ENCODE assay signal across 18 cellular contexts in genomic region chr18:6362559-6363129, GRCh38. TPM values are rescaled to one million over a fixed set of nuclear protein-coding genes. Genes with fewer than 3 reads are reported as not detected.
DNase-seq lines count a peak whose midpoint lies in the region; ATAC-seq and TF ChIP-seq lines count a peak whose summit lies in the region.
"Had no signal": no experiment of that assay in that cellular context is flagged by ENCODE, and none has a peak within 500 bp of the region (broad histone marks: within the 10 kb centered on the region; RNA-seq: fewer than 3 reads in every experiment).

No MANE protein-coding gene starts in this region.

- peak overlapping the region; percentile 85 for H3K4me2 ChIP-seq in PC-3 (ENCODE audit: low read length)

- intact Hi-C loops in breast epithelium (cut with DNase I; ENCODE audit: low total_unique reads) (no loop called here), PC-3 (cut with micrococcal nuclease) (loop anchor here (1.0 kb wide), 1 partner anchor 10 kb away; no protein-coding TSS in a partner anchor), tibial artery (cut with DNase I; ENCODE audit: low total_unique reads) (no loop called here)

- H3K79me2 ChIP-seq in PC-3 (ENCODE audit: low read length) = no peaks in the 10 kb centered on the region

- in situ Hi-C loops in T47D (cut with HindIII; ENCODE audit: low pct_unique_long_range_greater_than_20kb, low sequenced_read_pairs) (no loop called here), brain microvascular endothelial cell (cut with HindIII; ENCODE audit: low pct_ligation_motif_present, low sequenced_read_pairs) (no loop called here)

- H3K9ac ChIP-seq in PC-3 (ENCODE audit: low read length) = peak overlapping the region; percentile 52

- H3K4me3 ChIP-seq in breast epithelium (no peak overlapping the region), PC-3 (ENCODE audit: low read length) (peak overlapping the region; percentile 65), tibial artery (peak overlapping the region; percentile 23 to 46), brain microvascular endothelial cell (ENCODE audit: low read depth, low read length) (no peak overlapping the region)

- POLR2A ChIA-PET in PC-3 (lab: Charles Lee; ENCODE audit: unreplicated experiment) = no interaction called here

- no peak for TF ChIP-seq POLR2A in breast epithelium (IDR thresholded peaks at IDR 0.05)

- H2AFZ ChIP-seq in PC-3 (ENCODE audit: low read length) = peak overlapping the region; percentile 94

- H3K9me2 ChIP-seq in PC-3 (replicated peaks; ENCODE audit: low read length) = no peaks in the 10 kb centered on the region

- ATAC-seq in PC-3 (peak; percentile 84), left lobe of liver (peak; percentile 67), GM18909 (IDR thresholded peaks at IDR 0.05; ENCODE audit: poor library complexity, unreplicated experiment) (no peak)
- ATAC-seq: Right ventricle myocardium inferior had no signal

- no peaks in the 10 kb centered on the region for H3K9me3 ChIP-seq in breast epithelium
- no peaks in the 10 kb centered on the region for H3K9me3 ChIP-seq in PC-3 (ENCODE audit: low read length)
- H3K9me3 ChIP-seq in tibial artery = no peaks in the 10 kb centered on the region
- H3K9me3 ChIP-seq: Caco-2 had no signal

- H3F3A ChIP-seq in PC-3 (ENCODE audit: low read length, unreplicated experiment) = no peaks in the 10 kb centered on the region

- CTCF ChIA-PET in PC-3 (lab: Charles Lee) = no interaction called here

- DNase-seq in T47D (ENCODE audit: low read depth in 1 of 2, low spot score in 1 of 2) (peak; percentile 12 to 26), breast epithelium (ENCODE audit: low spot score in 2 of 2) (no peak), PC-3 (peak; percentile 51), left lobe of liver (ENCODE audit: low spot score) (no peak), tibial artery (no peak), brain microvascular endothelial cell (no peak)
- DNase-seq in central memory CD4-positive, alpha-beta T cell = no peak
- DNase-seq: Caco-2, DMS79, Kasumi-1, MV-4-11, NCI-H1417 treated with DMSO at 0.1 percent for 48 hours, NCI-H2029, NCI-H524 treated with DMSO at 0.1 percent for 48 hours had no signal

- no TSS peak for BruUV-seq in PC-3 (replicated peaks; lab: Mats Ljungman, UMichigan)

- H3K27me3 ChIP-seq in breast epithelium (no peaks in the 10 kb centered on the region), PC-3 (ENCODE audit: low read length) (no peaks in the 10 kb centered on the region), tibial artery (no peaks in the 10 kb centered on the region), brain microvascular endothelial cell (replicated peaks) (no peaks in the 10 kb centered on the region)

- H3K27ac ChIP-seq in breast epithelium (no peak overlapping the region), PC-3 (ENCODE audit: low read length) (peak overlapping the region; percentile 23), tibial artery (no peak overlapping the region), brain microvascular endothelial cell (no peak overlapping the region)

- H3K4me1 ChIP-seq in breast epithelium (no peaks in the 10 kb centered on the region), PC-3 (ENCODE audit: insufficient read depth, low read length) (0 out of 2 replicates have a peak, but pooled peaks cover 6% of the 10 kb centered on the region), tibial artery (no peaks in the 10 kb centered on the region)
- H3K4me1 ChIP-seq: Caco-2 had no signal

- no peaks in the 10 kb centered on the region for H4K20me1 ChIP-seq in PC-3 (ENCODE audit: low read length)

- TF ChIP-seq CTCF in breast epithelium (IDR thresholded peaks at IDR 0.05) = no peak
- TF ChIP-seq CTCF in PC-3 (conservative IDR thresholded peaks at IDR 0.05; ENCODE audit: low read depth, low read length) = no peak
- no peak for TF ChIP-seq CTCF in tibial artery (IDR thresholded peaks at IDR 0.05)
- TF ChIP-seq CTCF in brain microvascular endothelial cell (IDR thresholded peaks at IDR 0.05; ENCODE audit: low read depth, low read length, missing control alignments) = no peak

- H3K36me3 ChIP-seq in breast epithelium (no peaks in the 10 kb centered on the region), PC-3 (ENCODE audit: low read depth, low read length) (no peaks in the 10 kb centered on the region), tibial artery (no peaks in the 10 kb centered on the region), brain microvascular endothelial cell (replicated peaks) (no peaks in the 10 kb centered on the region)

RNA-seq across cellular contexts. Expression of gene L3MBTL4, which starts 52.1 kb away (rescaled TPM):
- total RNA-seq in breast epithelium (10 to 100 TPM in 2 of 3 donors, 1 to 10 TPM in 1; 7.8 to 23.0 (median 19.7) TPM), PC-3 (2014; rRNA removed) (0.47 and 0.63 TPM in 2 replicates), left lobe of liver (10.9 TPM)
- total RNA-seq: A172, G401 had no signal

Comparison
In these comparisons a context has a peak if more than half of its experiments do, and no peak if none do; other contexts are left out.
1. DNase-seq: peak in T47D (2 of 2) and PC-3 (single experiment); none in breast epithelium (0 of 2), left lobe of liver (single experiment), tibial artery (0 of 2), brain microvascular endothelial cell (single experiment) and central memory CD4-positive, alpha-beta T cell (single experiment).
2. H3K4me3 ChIP-seq: peak in PC-3 (single experiment) and tibial artery (2 of 2); none in breast epithelium (0 of 3) and brain microvascular endothelial cell (single experiment).